ENCODE assay signal across 10 cellular contexts in the genomic region with DNA sequence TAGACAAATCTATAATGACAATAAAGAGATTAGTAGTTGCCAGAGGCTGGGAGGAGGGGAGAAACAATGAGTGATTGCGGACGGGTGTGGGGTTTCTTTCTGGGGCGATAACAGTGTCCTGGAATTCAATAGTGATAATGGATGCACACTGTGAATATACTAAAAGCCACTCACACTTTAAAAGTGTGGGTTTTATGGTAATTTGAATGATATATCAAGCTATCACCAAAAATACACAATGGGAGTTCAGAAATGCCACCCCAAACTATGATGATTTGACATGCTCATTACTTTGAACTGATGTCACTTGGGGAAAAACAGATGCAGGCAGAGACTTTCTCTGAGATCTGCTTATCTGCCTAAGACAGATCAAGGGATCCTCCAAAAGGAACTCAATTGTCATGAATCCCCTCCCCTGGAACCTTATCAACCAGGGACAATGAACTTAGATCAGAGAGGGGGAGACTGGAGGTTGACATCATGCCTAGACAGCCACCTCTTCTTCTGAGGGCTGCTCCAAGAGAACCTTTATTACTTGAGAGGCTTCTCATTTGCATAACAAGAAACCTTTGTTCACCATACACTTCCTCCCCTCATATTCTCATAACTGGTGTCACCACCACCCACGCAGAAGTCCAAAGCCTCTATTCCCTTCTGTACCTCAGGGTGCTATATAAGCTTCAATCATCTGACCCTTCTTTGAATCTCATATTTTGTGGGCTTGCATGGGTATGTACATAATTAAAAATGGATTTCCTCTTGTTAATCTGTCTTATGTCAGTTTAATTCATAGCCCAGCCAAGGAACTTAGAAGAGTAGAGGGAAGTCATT. TPM values are rescaled to one million over a fixed set of nuclear protein-coding genes. Genes with fewer than 3 reads are reported as not detected.
DNase-seq lines count a peak whose midpoint lies in the region; ATAC-seq and TF ChIP-seq lines count a peak whose summit lies in the region.
"Had no signal": no experiment of that assay in that cellular context is flagged by ENCODE, and none has a peak within 500 bp of the region (broad histone marks: within the 10 kb centered on the region; RNA-seq: fewer than 3 reads in every experiment).

No MANE protein-coding gene starts in this region.

- H3K4me3 Mint-ChIP-seq in activated B cell treated with CpG ODN at 0.5 μM for 24 hours: no peak overlapping the region
- H3K4me3 Mint-ChIP-seq: nephron had no signal

- in situ Hi-C loops in GM13976 (cut with MboI; ENCODE audit: low sequenced_read_pairs, unreplicated experiment): no loop called here

- ATAC-seq in GM18511 (IDR thresholded peaks at IDR 0.05; ENCODE audit: unreplicated experiment): peak; percentile 78
- ATAC-seq in GM19395 (IDR thresholded peaks at IDR 0.05; ENCODE audit: unreplicated experiment): peak; percentile 73
- peak; percentile 77 for ATAC-seq in HG03025 (IDR thresholded peaks at IDR 0.05; ENCODE audit: low FRiP score, unreplicated experiment)
- ATAC-seq in activated B cell treated with CpG ODN at 0.5 μM for 24 hours (ENCODE audit: low read depth): peak; percentile 49

- H3K27me3 Mint-ChIP-seq in activated B cell treated with CpG ODN at 0.5 μM for 24 hours: no peaks in the 10 kb centered on the region

- no peaks in the 10 kb centered on the region for H3K36me3 Mint-ChIP-seq in activated B cell treated with CpG ODN at 0.5 μM for 24 hours (ENCODE audit: low read depth)

- CTCF ChIA-PET in activated B cell treated with CpG ODN at 0.5 μM for 24 hours (lab: Charles Lee): interaction anchor here (1.2 kb wide), 1 partner anchor 9 kb away, joined by 3 read pairs; a partner anchor contains a TSS

- POLR2A ChIA-PET in activated B cell treated with CpG ODN at 0.5 μM for 24 hours (lab: Charles Lee): interaction anchor here (0.9 kb wide), 1 partner anchor 19 kb away, joined by 4 read pairs; no protein-coding TSS in a partner anchor

- no peak for TF ChIP-seq CTCF in activated B cell treated with CpG ODN at 0.5 μM for 24 hours (IDR thresholded peaks at IDR 0.05)
- no peak for TF ChIP-seq CTCF in GM13976 (IDR thresholded peaks at IDR 0.05; ENCODE audit: borderline replicate concordance, control extremely low read depth, extremely low read depth, insufficient read depth, missing control alignments)

- peaks cover 42% of the 10 kb centered on the region for H3K4me1 Mint-ChIP-seq in activated B cell treated with CpG ODN at 0.5 μM for 24 hours
- H3K4me1 Mint-ChIP-seq: nephron had no signal

- no peak for DNase-seq in activated B cell treated with CpG ODN at 0.5 μM for 24 hours
- DNase-seq in NCI-H1930 (lab: John Stamatoyannopoulos, UW): no peak
- DNase-seq in SW 1271 (lab: John Stamatoyannopoulos, UW): no peak
- no peak for DNase-seq in GM13976 (ENCODE audit: low spot score)
- DNase-seq: GM23248, NCI-H524 treated with DMSO at 0.1 percent for 48 hours had no signal

- intact Hi-C loops in activated B cell treated with CpG ODN at 0.5 μM for 24 hours (cut with micrococcal nuclease): no loop called here

- no peak overlapping the region for H3K27ac Mint-ChIP-seq in activated B cell treated with CpG ODN at 0.5 μM for 24 hours
- H3K27ac Mint-ChIP-seq: nephron had no signal

- no peaks in the 10 kb centered on the region for H3K9me3 Mint-ChIP-seq in activated B cell treated with CpG ODN at 0.5 μM for 24 hours
- H3K9me3 Mint-ChIP-seq: nephron had no signal

RNA-seq across cellular contexts. Expression of a gene that starts 14.8 kb away (rescaled TPM):
- total RNA-seq in activated B cell treated with CpG ODN at 0.5 μM for 24 hours: 76.3 and 80.7 TPM in 2 replicates
